In genomic region chr6:89144358-89145041, GRCh38 we compare ENCODE assay signal across 7 cellular contexts. TPM values are rescaled to one million over a fixed set of nuclear protein-coding genes. Genes with fewer than 3 reads are reported as not detected.
DNase-seq lines count a peak whose midpoint lies in the region; ATAC-seq and TF ChIP-seq lines count a peak whose summit lies in the region.

No MANE protein-coding gene starts in this region.

- H3K27me3 Mint-ChIP-seq in neural crest cell (ENCODE audit: low read depth), result peaks cover 13% of the 10 kb centered on the region

- peak; percentile 94 to 97 for DNase-seq in NCI-H526 (lab: John Stamatoyannopoulos, UW)
- no peak for DNase-seq in neural crest cell (ENCODE audit: low read depth, low spot score)
- no peak for DNase-seq in middle frontal gyrus (ENCODE audit: extremely low spot score, low spot score)
- no peak for DNase-seq in D341Med (ENCODE audit: low spot score)
- no peak for DNase-seq in DMS79 treated with DMSO at 0.1 percent for 48 hours (lab: John Stamatoyannopoulos, UW)

- H3K4me1 ChIP-seq in HEK293 (ENCODE audit: control insufficient read depth, insufficient read depth, low read length), result peaks cover 28% of the 10 kb centered on the region

- POLR2A ChIA-PET in HEK293 (lab: Yijun Ruan, JAX), result interaction anchor here (0.6 to 4.0 kb wide), 7 partner anchors 25 to 461 kb away, joined by 4 to 48 read pairs (median 7); partner anchors contain the start of genes PNRC1, SRSF12 and UBE2J1

- peaks cover 0 to 3% of the 10 kb centered on the region in 2 experiments; a peak in 1 of 3 replicates for H3K36me3 ChIP-seq in HEK293 (ENCODE audit: control insufficient read depth in 2 of 2, insufficient read depth in 1 of 2, low read length in 2 of 2)

- H3K4me1 Mint-ChIP-seq in neural crest cell, result peaks cover 16% of the 10 kb centered on the region

- peak overlapping the region; percentile 53; the same call in 1 of the 2 replicates for H3K27ac ChIP-seq in HEK293 (ENCODE audit: extremely low read depth, low read depth, low read length)

- H3K9me3 Mint-ChIP-seq in neural crest cell, result no peaks in the 10 kb centered on the region

- peak; percentile 47 for ATAC-seq in GM18517 (IDR thresholded peaks at IDR 0.05; ENCODE audit: unreplicated experiment)

- TF ChIP-seq CTCF in HEK293 (tag by site-specific recombination; IDR thresholded peaks at IDR 0.05) (no peak), neural crest cell (conservative IDR thresholded peaks at IDR 0.05) (no peak)

- H3K4me3 Mint-ChIP-seq in neural crest cell, result peak overlapping the region; percentile 76

- H3K9me3 ChIP-seq in HEK293 (ENCODE audit: control insufficient read depth, insufficient read depth, low read depth, low read length), result no peaks in the 10 kb centered on the region

- no peak overlapping the region; the same call in 1 of the 2 replicates for H3K4me3 ChIP-seq in HEK293 (ENCODE audit: low read depth, low read length)

- H3K27ac Mint-ChIP-seq in neural crest cell (ENCODE audit: unreplicated experiment), result no peak overlapping the region

- H3K36me3 Mint-ChIP-seq in neural crest cell (ENCODE audit: low read depth), result no peaks in the 10 kb centered on the region

- CTCF ChIA-PET in HEK293 (lab: Yijun Ruan, JAX), result interaction anchor here (0.7 to 4.7 kb wide), 13 partner anchors 9 to 219 kb away, joined by 3 to 23 read pairs (median 4); no protein-coding TSS in a partner anchor

TF ChIP-seq in HEK293, 187 proteins besides CTCF, POLR2A, EP300 and RAD21 (continues in another document):
- peak; percentile 93 for TF ChIP-seq GLI2 (tag by site-specific recombination; IDR thresholded peaks at IDR 0.05; ENCODE audit: borderline replicate concordance, low read depth)
- peak; percentile 98 for TF ChIP-seq ZFP69B (tag by site-specific recombination; IDR thresholded peaks at IDR 0.05)
- peak; percentile 97 for TF ChIP-seq MZF1 (tag by site-specific recombination; IDR thresholded peaks at IDR 0.05; ENCODE audit: borderline replicate concordance)
- TF ChIP-seq ZNF548 (tag by site-specific recombination; IDR thresholded peaks at IDR 0.05), result no peak
- TF ChIP-seq ZNF341 (tag by site-specific recombination; IDR thresholded peaks at IDR 0.05; ENCODE audit: low read depth), result no peak
- TF ChIP-seq ZNF843 (tag by site-specific recombination; IDR thresholded peaks at IDR 0.05), result peak; percentile 94
- TF ChIP-seq REPIN1 (tag by site-specific recombination; IDR thresholded peaks at IDR 0.05; ENCODE audit: low read depth), result 0 out of 2 replicates have a peak, but pooled peaks have one; percentile 33
- peak; percentile 66; the same call in 1 of the 2 replicates for TF ChIP-seq ZSCAN23 (tag by site-specific recombination; IDR thresholded peaks at IDR 0.05)
- TF ChIP-seq YY1 (tag by site-specific recombination; IDR thresholded peaks at IDR 0.05), result no peak; the same call in 1 of the 2 replicates
- 0 out of 2 replicates have a peak, but pooled peaks have one; percentile 48 for TF ChIP-seq ZNF366 (tag by site-specific recombination; conservative IDR thresholded peaks at IDR 0.05)
- TF ChIP-seq WT1 (tag by site-specific recombination; IDR thresholded peaks at IDR 0.05), result peak; percentile 93
- peak; percentile 73 for TF ChIP-seq KLF8 (tag by site-specific recombination; IDR thresholded peaks at IDR 0.05)
- peak; percentile 70; the same call in 1 of the 2 replicates for TF ChIP-seq PRDM4 (tag by site-specific recombination; IDR thresholded peaks at IDR 0.05)
- TF ChIP-seq ZNF140 (tag by site-specific recombination; IDR thresholded peaks at IDR 0.05), result no peak
- TF ChIP-seq BCL11A (tag by site-specific recombination; IDR thresholded peaks at IDR 0.05; ENCODE audit: low read depth), result peak; percentile 87
- peak; percentile 81 for TF ChIP-seq KLF10 (tag by site-specific recombination; IDR thresholded peaks at IDR 0.05)
- no peak for TF ChIP-seq ZNF146 (tag by site-specific recombination; IDR thresholded peaks at IDR 0.05)
- 0 out of 2 replicates have a peak, but pooled peaks have one; percentile 25 for TF ChIP-seq ZNF10 (tag by site-specific recombination; IDR thresholded peaks at IDR 0.05)
- peak; percentile 65; the same call in 1 of the 2 replicates for TF ChIP-seq ZNF18 (tag by site-specific recombination; IDR thresholded peaks at IDR 0.05)
- TF ChIP-seq ZBTB17 (tag by site-specific recombination; IDR thresholded peaks at IDR 0.05), result peak; percentile 88
- 0 out of 2 replicates have a peak, but pooled peaks have one; percentile 26 for TF ChIP-seq PRDM10 (tag by site-specific recombination; IDR thresholded peaks at IDR 0.05)
- no peak for TF ChIP-seq ATF2 (tag by site-specific recombination; IDR thresholded peaks at IDR 0.05; ENCODE audit: low read depth)
- TF ChIP-seq ZBTB1 (tag by site-specific recombination; IDR thresholded peaks at IDR 0.05), result no peak
- TF ChIP-seq ZNF394 (tag by site-specific recombination; IDR thresholded peaks at IDR 0.05; ENCODE audit: borderline replicate concordance), result peak; percentile 55; the same call in 1 of the 2 replicates

RNA-seq across cellular contexts. Expression of gene PM20D2, which starts 1.4 kb away (rescaled TPM):
- 16.1 and 16.5 TPM in 2 replicates for total RNA-seq in neural crest cell

RNA-seq across cellular contexts. Expression of gene SRSF12, which starts 26.6 kb away (rescaled TPM):
- total RNA-seq in neural crest cell, result 21.9 and 23.5 TPM in 2 replicates

Comparison
In these comparisons a context has a peak if more than half of its experiments do, and no peak if none do; other contexts are left out.
1. DNase-seq: peak in NCI-H526 (2 of 2); none in neural crest cell (single experiment), middle frontal gyrus (single experiment), D341Med (single experiment) and DMS79 treated with DMSO at 0.1 percent for 48 hours (single experiment).